Comparison of ENCODE assay signal across 19 cellular contexts in genomic region chr14:45212231-45212630, GRCh38.
"Had no signal": no experiment of that assay in that cellular context is flagged by ENCODE, and none has a peak within 500 bp of the region (broad histone marks: within the 10 kb centered on the region; RNA-seq: fewer than 3 reads in every experiment).

No MANE protein-coding gene starts in this region.

- H3K27me3 ChIP-seq: adrenal gland, neutrophil, pancreas, sigmoid colon, testis had no signal

- H3K4me1 ChIP-seq: adrenal gland, pancreas, sigmoid colon, testis had no signal

- DNase-seq: activated CD8-positive, alpha-beta T cell treated with anti-CD3 and anti-CD28 coated beads for 36 hours; activated effector memory CD4-positive, alpha-beta T cell treated with anti-CD3 and anti-CD28 coated beads, Interleukin-2, amount 50 U/mL, for 16 hours; activated naive CD4-positive, alpha-beta T cell treated with anti-CD3 and anti-CD28 coated beads, Interleukin-2, amount 50 U/mL, for 16 hours; activated T-cell treated with anti-CD3 and anti-CD28 coated beads, Interleukin-2, amount 50 U/mL, for 4 hours; adrenal gland; effector CD8-positive, alpha-beta T cell; hippocampal formation; natural killer cell; pancreas; sigmoid colon; stimulated activated CD4-positive, alpha-beta T cell treated with anti-CD3 and anti-CD28 coated beads, Interleukin-4, amount 100 ng/mL, for 24 hours; SW 1271; T-helper 2 cell; testis; WERI-Rb-1 had no signal

- H3K36me3 ChIP-seq: adrenal gland, pancreas had no signal

- ATAC-seq: activated CD8-positive, alpha-beta T cell treated with anti-CD3 and anti-CD28 coated beads for 36 hours; activated T-cell treated with anti-CD3 and anti-CD28 coated beads, Interleukin-2, amount 50 U/mL, for 4 hours; natural killer cell; stimulated activated memory B cell treated with anti-CD40 and anti-IgM and Interleukin-4, amounts not matched to agents 10 μg/mL and 1 μg/mL and 100 μg/mL, for 72 hours had no signal

- H3K4me1 Mint-ChIP-seq: natural killer cell; stimulated activated memory B cell treated with anti-CD40 and anti-IgM and Interleukin-4, amounts not matched to agents 10 μg/mL and 1 μg/mL and 100 μg/mL, for 72 hours had no signal

- H3K9me3 ChIP-seq: adrenal gland, neutrophil, pancreas, sigmoid colon, testis had no signal

- H3K27me3 Mint-ChIP-seq: activated CD8-positive, alpha-beta T cell treated with anti-CD3 and anti-CD28 coated beads for 36 hours; dendritic cell treated with granulocyte-macrophage colony-stimulating factor and Interleukin-4, amounts not matched to agents 40 ng/mL and 50 ng/mL, for 4 days; stimulated activated memory B cell treated with anti-CD40 and anti-IgM and Interleukin-4, amounts not matched to agents 10 μg/mL and 1 μg/mL and 100 μg/mL, for 72 hours; type B pancreatic cell had no signal

- H3K27ac Mint-ChIP-seq: activated CD8-positive, alpha-beta T cell treated with anti-CD3 and anti-CD28 coated beads for 36 hours; dendritic cell treated with granulocyte-macrophage colony-stimulating factor and Interleukin-4, amounts not matched to agents 40 ng/mL and 50 ng/mL, for 4 days; type B pancreatic cell had no signal

- H3K4me3 Mint-ChIP-seq: activated CD8-positive, alpha-beta T cell treated with anti-CD3 and anti-CD28 coated beads for 36 hours; activated T-cell treated with anti-CD3 and anti-CD28 coated beads, Interleukin-2, amount 50 U/mL, for 4 hours; dendritic cell treated with granulocyte-macrophage colony-stimulating factor and Interleukin-4, amounts not matched to agents 40 ng/mL and 50 ng/mL, for 4 days; natural killer cell; stimulated activated memory B cell treated with anti-CD40 and anti-IgM and Interleukin-4, amounts not matched to agents 10 μg/mL and 1 μg/mL and 100 μg/mL, for 72 hours; type B pancreatic cell had no signal

- H3K9me3 Mint-ChIP-seq: activated CD8-positive, alpha-beta T cell treated with anti-CD3 and anti-CD28 coated beads for 36 hours; activated T-cell treated with anti-CD3 and anti-CD28 coated beads, Interleukin-2, amount 50 U/mL, for 4 hours; dendritic cell treated with granulocyte-macrophage colony-stimulating factor and Interleukin-4, amounts not matched to agents 40 ng/mL and 50 ng/mL, for 4 days; natural killer cell; stimulated activated memory B cell treated with anti-CD40 and anti-IgM and Interleukin-4, amounts not matched to agents 10 μg/mL and 1 μg/mL and 100 μg/mL, for 72 hours; type B pancreatic cell had no signal

- H3K27ac ChIP-seq: adrenal gland, neutrophil, sigmoid colon, testis, WERI-Rb-1 had no signal

- H3K4me3 ChIP-seq: adrenal gland, pancreas, sigmoid colon, testis had no signal
